In genomic region chr1:109950509-109950908, GRCh38 we compare ENCODE assay signal across 15 cellular contexts. TPM values are rescaled to one million over a fixed set of nuclear protein-coding genes. Genes with fewer than 3 reads are reported as not detected.
DNase-seq lines count a peak whose midpoint lies in the region; ATAC-seq and TF ChIP-seq lines count a peak whose summit lies in the region.
"Had no signal": no experiment of that assay in that cellular context is flagged by ENCODE, and none has a peak within 500 bp of the region (broad histone marks: within the 10 kb centered on the region; RNA-seq: fewer than 3 reads in every experiment).

No MANE protein-coding gene starts in this region.

- no peak overlapping the region for H3K4ac ChIP-seq in mesenchymal stem cell (ENCODE audit: low read depth in 1 of 2, low read length in 2 of 2)

- H2BK120ac ChIP-seq in mesenchymal stem cell (ENCODE audit: low read depth, low read length): no peak overlapping the region

- H3K79me2 ChIP-seq in osteoblast (ENCODE audit: insufficient read depth, low read length): no peaks in the 10 kb centered on the region

- no peak overlapping the region for H3K4me2 ChIP-seq in mesenchymal stem cell (ENCODE audit: low read length, poor library complexity, severe bottlenecking)
- H3K4me2 ChIP-seq in osteoblast (ENCODE audit: insufficient read depth, low read length): no peak overlapping the region
- H3K4me2 ChIP-seq: BLaER1 treated with 17β-estradiol and CSF1 and Interleukin-3, amounts not matched to agents 10 nM and 100 nM had no signal

- TF ChIP-seq CTCF in left ventricle myocardium inferior (IDR thresholded peaks at IDR 0.05; ENCODE audit: borderline replicate concordance): no peak
- no peak for TF ChIP-seq CTCF in osteoblast (IDR thresholded peaks at IDR 0.05; ENCODE audit: extremely low read depth, low read depth, low read length)
- TF ChIP-seq CTCF in dorsolateral prefrontal cortex (IDR thresholded peaks at IDR 0.05 in 54 of 56, conservative IDR thresholded peaks at IDR 0.05 in 2 of 56; ENCODE audit: low read depth in 1 of 56, partially characterized antibody in 56 of 56): no peak

- no peak overlapping the region for H3K18ac ChIP-seq in mesenchymal stem cell (ENCODE audit: low read depth in 1 of 2, low read length in 2 of 2)

- WGBS in mesenchymal stem cell: 91% methylated on average over 2 of the region's 2 CpGs

- peak overlapping the region; percentile 3 for H2BK15ac ChIP-seq in mesenchymal stem cell (ENCODE audit: low read depth, poor library complexity, severe bottlenecking)

- H2AFZ ChIP-seq in mesenchymal stem cell (ENCODE audit: low read depth, low read length): no peak overlapping the region
- H2AFZ ChIP-seq in osteoblast (ENCODE audit: low read length): no peak overlapping the region

- intact Hi-C loops in left ventricle myocardium inferior (cut with micrococcal nuclease): no loop called here
- intact Hi-C loops in Right ventricle myocardium inferior (cut with DNase I): no loop called here
- intact Hi-C loops in dorsolateral prefrontal cortex (cut with DNase I): no loop called here

- peak overlapping the region; percentile 13 for H3K27ac ChIP-seq in left ventricle myocardium inferior (replicated peaks)
- H3K27ac ChIP-seq in SK-N-MC: peak overlapping the region; percentile 58; the same call in 1 of the 2 replicates
- H3K27ac ChIP-seq in mesenchymal stem cell (ENCODE audit: low read length, poor library complexity, severe bottlenecking): no peak overlapping the region
- no peak overlapping the region for H3K27ac ChIP-seq in osteoblast (ENCODE audit: low read depth, low read length)
- no peak overlapping the region for H3K27ac ChIP-seq in dorsolateral prefrontal cortex
- H3K27ac ChIP-seq: BLaER1 treated with 17β-estradiol and CSF1 and Interleukin-3, amounts not matched to agents 10 nM and 100 nM had no signal

- no peaks in the 10 kb centered on the region for H4K20me1 ChIP-seq in osteoblast (ENCODE audit: insufficient read depth, low read length)
- H4K20me1 ChIP-seq: BLaER1 treated with 17β-estradiol and CSF1 and Interleukin-3, amounts not matched to agents 10 nM and 100 nM had no signal

- H2BK12ac ChIP-seq in mesenchymal stem cell (ENCODE audit: low read length in 2 of 2): peak overlapping the region in 1 of 2 experiments; percentile 59

- H3K23ac ChIP-seq in mesenchymal stem cell (ENCODE audit: low read length in 2 of 2): no peak overlapping the region

- H3K27me3 ChIP-seq in left ventricle myocardium inferior (ENCODE audit: low read depth) (no peaks in the 10 kb centered on the region), mesenchymal stem cell (ENCODE audit: control insufficient read depth in 1 of 2, insufficient read depth in 1 of 2, low read length in 2 of 2) (no peaks in the 10 kb centered on the region), osteoblast (ENCODE audit: insufficient read depth, low read length) (no peaks in the 10 kb centered on the region), dorsolateral prefrontal cortex (no peaks in the 10 kb centered on the region)
- H3K27me3 ChIP-seq: BLaER1 treated with 17β-estradiol and CSF1 and Interleukin-3, amounts not matched to agents 10 nM and 100 nM had no signal

- no peaks in the 10 kb centered on the region for H3K79me1 ChIP-seq in mesenchymal stem cell (replicated peaks; ENCODE audit: low read length, poor library complexity, severe bottlenecking)

- no peak for ATAC-seq in Right ventricle myocardium inferior

- in situ Hi-C loops in KBM-7 (cut with MboI; ENCODE audit: low pct_unique_long_range_greater_than_20kb, low sequenced_read_pairs): no loop called here

- H3K36me3 ChIP-seq in left ventricle myocardium inferior: no peaks in the 10 kb centered on the region
- H3K36me3 ChIP-seq in SK-N-MC (ENCODE audit: insufficient read depth, low read length): no peaks in the 10 kb centered on the region
- no peaks in the 10 kb centered on the region for H3K36me3 ChIP-seq in mesenchymal stem cell (ENCODE audit: control insufficient read depth in 1 of 2, insufficient read depth in 2 of 2, low read depth in 1 of 2, low read length in 2 of 2)
- no peaks in the 10 kb centered on the region for H3K36me3 ChIP-seq in osteoblast (ENCODE audit: insufficient read depth, low read length)
- H3K36me3 ChIP-seq: BLaER1 treated with 17β-estradiol and CSF1 and Interleukin-3, amounts not matched to agents 10 nM and 100 nM; HAP-1 had no signal

- H4K8ac ChIP-seq in mesenchymal stem cell (ENCODE audit: low read length): peak overlapping the region; percentile 82

- no peak overlapping the region for H3K9ac ChIP-seq in SK-N-MC (ENCODE audit: insufficient read length)
- no peak overlapping the region for H3K9ac ChIP-seq in mesenchymal stem cell (ENCODE audit: low read length)
- H3K9ac ChIP-seq: BLaER1 treated with 17β-estradiol and CSF1 and Interleukin-3, amounts not matched to agents 10 nM and 100 nM had no signal

- no peak overlapping the region for H3K14ac ChIP-seq in mesenchymal stem cell (ENCODE audit: low read length in 2 of 2)

- H3K4me3 ChIP-seq in left ventricle myocardium inferior: no peak overlapping the region
- H3K4me3 ChIP-seq in SK-N-MC: no peak overlapping the region
- H3K4me3 ChIP-seq in mesenchymal stem cell (ENCODE audit: insufficient read depth in 1 of 2, low read depth in 1 of 2, low read length in 2 of 2): no peak overlapping the region
- no peak overlapping the region for H3K4me3 ChIP-seq in osteoblast (ENCODE audit: insufficient read depth, low read length)
- no peak overlapping the region for H3K4me3 ChIP-seq in dorsolateral prefrontal cortex
- H3K4me3 ChIP-seq: BLaER1 treated with 17β-estradiol and CSF1 and Interleukin-3, amounts not matched to agents 10 nM and 100 nM; HAP-1 had no signal

- H3K4me1 ChIP-seq in left ventricle myocardium inferior: peaks cover 20% of the 10 kb centered on the region
- H3K4me1 ChIP-seq in mesenchymal stem cell (ENCODE audit: control insufficient read depth, insufficient read depth, low read depth, low read length): peaks cover 2% of the 10 kb centered on the region
- no peaks in the 10 kb centered on the region for H3K4me1 ChIP-seq in osteoblast (ENCODE audit: insufficient read depth, low read length)
- H3K4me1 ChIP-seq: HAP-1 had no signal

- H3K9me3 ChIP-seq in left ventricle myocardium inferior (replicated peaks) (no peaks in the 10 kb centered on the region), SK-N-MC (ENCODE audit: low read depth, low read length) (no peaks in the 10 kb centered on the region), mesenchymal stem cell (ENCODE audit: control insufficient read depth, low read length) (no peaks in the 10 kb centered on the region), osteoblast (ENCODE audit: low read depth, low read length) (no peaks in the 10 kb centered on the region)
- H3K9me3 ChIP-seq: BLaER1 treated with 17β-estradiol and CSF1 and Interleukin-3, amounts not matched to agents 10 nM and 100 nM; HAP-1 had no signal

- DNase-seq in left ventricle myocardium inferior (no peak), Right ventricle myocardium inferior (ENCODE audit: missing footprints) (no peak), SK-N-MC (ENCODE audit: low read depth, low spot score) (no peak), mesenchymal stem cell (no peak), osteoblast (ENCODE audit: insufficient read length, low spot score, missing footprints) (no peak), KBM-7 (no peak), GM19240 (ENCODE audit: insufficient read length, low spot score) (no peak), dorsolateral prefrontal cortex (no peak)
- DNase-seq: 8988T; ACHN; CD4-positive, CD25-positive, alpha-beta regulatory T cell; DMS79; HFFc6 had no signal

- H2BK5ac ChIP-seq in mesenchymal stem cell (ENCODE audit: low read depth, low read length, poor library complexity, severe bottlenecking): no peak overlapping the region

- no peak overlapping the region for H4K91ac ChIP-seq in mesenchymal stem cell (ENCODE audit: low read length)

- no peak overlapping the region for H2AK5ac ChIP-seq in mesenchymal stem cell (ENCODE audit: low read length, severe bottlenecking)

RNA-seq across cellular contexts. Expression of gene AHCYL1, which starts 34.1 kb away (rescaled TPM):
- total RNA-seq in left ventricle myocardium inferior (45.2 TPM), Right ventricle myocardium inferior (38.4 TPM), osteoblast (56.8 and 61.0 TPM in 2 replicates), dorsolateral prefrontal cortex (100 to 1,000 TPM; 172 to 665 (median 292) TPM)
- polyA plus RNA-seq in mesenchymal stem cell (2013, experiment 1 of 2): 84.2 TPM
- 86.4 TPM for polyA plus RNA-seq in mesenchymal stem cell (2013, experiment 2 of 2)

RNA-seq across cellular contexts. Expression of gene CSF1, which starts 39.9 kb away (rescaled TPM):
- total RNA-seq in left ventricle myocardium inferior (13.9 TPM), Right ventricle myocardium inferior (19.0 TPM), osteoblast (38.0 and 53.9 TPM in 2 replicates), dorsolateral prefrontal cortex (10 to 100 TPM in 117 of 120 experiments, 1 to 10 TPM in 3; 8.9 to 51.5 (median 20.8) TPM)
- polyA plus RNA-seq in mesenchymal stem cell (2013, experiment 1 of 2): 111 TPM
- 109 TPM for polyA plus RNA-seq in mesenchymal stem cell (2013, experiment 2 of 2)

Comparison
In these comparisons a context has a peak if more than half of its experiments do, and no peak if none do; other contexts are left out.
1. H3K27ac ChIP-seq: peak in left ventricle myocardium inferior (single experiment) and SK-N-MC (single experiment); none in mesenchymal stem cell (single experiment), osteoblast (single experiment) and dorsolateral prefrontal cortex (0 of 59).